10 cellular contexts compared by ENCODE assay signal in the genomic region with DNA sequence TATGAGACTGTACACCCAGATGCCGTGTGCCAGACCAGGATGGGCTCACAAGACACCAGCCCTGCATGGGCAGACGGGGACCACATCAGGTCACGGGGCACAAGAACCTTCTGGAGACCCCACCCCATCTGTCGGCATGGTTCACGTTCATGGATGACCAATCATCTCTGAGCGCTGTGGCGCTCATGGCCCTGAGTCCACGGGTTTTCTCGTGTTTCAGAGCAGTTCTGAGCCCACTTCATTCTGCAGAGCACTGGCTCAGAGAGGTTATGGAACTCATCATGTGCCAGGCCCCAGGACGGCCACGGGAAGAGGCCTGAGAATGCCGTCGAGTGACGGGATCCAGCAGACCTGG.
A peak's percentile ranks its signal among the peaks of the same experiment; 100 is the strongest.
DNase-seq lines count a peak whose midpoint lies in the region; ATAC-seq lines count a peak whose summit lies in the region.
"Had no signal": no experiment of that assay in that cellular context is flagged by ENCODE, and none has a peak within 500 bp of the region (broad histone marks: within the 10 kb centered on the region; RNA-seq: fewer than 3 reads in every experiment).

No MANE protein-coding gene starts in this region.

- H2AFZ ChIP-seq in neuronal stem cell (ENCODE audit: low read length) = peak overlapping the region; percentile 63

- peaks cover 6 to 54% of the 10 kb centered on the region in 2 donors for H3K36me3 ChIP-seq in duodenal mucosa (ENCODE audit: control insufficient read depth in 1 of 2, insufficient read depth in 2 of 2, low read length in 2 of 2)
- no peaks in the 10 kb centered on the region for H3K36me3 ChIP-seq in neuronal stem cell (replicated peaks in 1 of 2; ENCODE audit: control insufficient read depth in 2 of 2, insufficient read depth in 2 of 2, low read length in 2 of 2)
- no peaks in the 10 kb centered on the region for H3K36me3 ChIP-seq in urinary bladder (ENCODE audit: insufficient read depth)

- H3K9me3 ChIP-seq in duodenal mucosa (ENCODE audit: control insufficient read depth in 1 of 2, low read length in 2 of 2) (no peaks in the 10 kb centered on the region), neuronal stem cell (replicated peaks in 1 of 2; ENCODE audit: control insufficient read depth in 2 of 2, insufficient read depth in 1 of 2, low read depth in 1 of 2, low read length in 2 of 2) (no peaks in the 10 kb centered on the region)

- H3K4ac ChIP-seq in neuronal stem cell (ENCODE audit: low read length) = no peak overlapping the region

- peak overlapping the region; percentile 13 for H2AK5ac ChIP-seq in neuronal stem cell (ENCODE audit: low read depth, low read length)

- H3K14ac ChIP-seq in neuronal stem cell (ENCODE audit: low read length) = peak overlapping the region; percentile 61

- WGBS in neuronal stem cell (ENCODE audit: extremely low coverage in 2 of 2, insufficient read length in 2 of 2, insufficient replicate concordance in 1 of 2), 2 donors = no CpG with 5 or more reads among the region's 14 CpGs
- WGBS in urinary bladder = 58% methylated on average over 14 of the region's 14 CpGs

- H3K18ac ChIP-seq in neuronal stem cell (ENCODE audit: low read length) = peak overlapping the region; percentile 48

- H2BK15ac ChIP-seq in neuronal stem cell (ENCODE audit: low read length) = no peak overlapping the region

- H2BK5ac ChIP-seq in neuronal stem cell (ENCODE audit: low read length) = no peak overlapping the region

- H3K79me1 ChIP-seq in neuronal stem cell (ENCODE audit: low read depth, low read length) = peaks cover 2% of the 10 kb centered on the region

- H2BK12ac ChIP-seq in neuronal stem cell (ENCODE audit: low read length) = no peak overlapping the region

- no peak overlapping the region for H4K91ac ChIP-seq in neuronal stem cell (ENCODE audit: low read depth, low read length, poor library complexity)

- H2BK120ac ChIP-seq in neuronal stem cell (ENCODE audit: low read depth, low read length) = no peak overlapping the region

- H3K23ac ChIP-seq in neuronal stem cell (ENCODE audit: low read depth, low read length, poor library complexity) = no peak overlapping the region

- H3K4me2 ChIP-seq in neuronal stem cell (ENCODE audit: insufficient read depth, low read length, poor library complexity, severe bottlenecking) = no peak overlapping the region

- H4K8ac ChIP-seq in neuronal stem cell (ENCODE audit: low read depth, low read length) = no peak overlapping the region

- H3K4me3 ChIP-seq in duodenal mucosa (ENCODE audit: low read depth in 1 of 2, low read length in 2 of 2) (peak overlapping the region in 1 of 2 donors; percentile 1), neuronal stem cell (ENCODE audit: low read length in 2 of 2) (no peak overlapping the region), urinary bladder (ENCODE audit: low read depth, low read length) (no peak overlapping the region)

- intact Hi-C loops in Right ventricle myocardium inferior (cut with DNase I) (no loop called here), cardiac septum (cut with DNase I) (loop anchor here (5.0 kb wide), 2 partner anchors 35 to 80 kb away; no protein-coding TSS in a partner anchor)

- peak overlapping the region; percentile 61 for H3K27ac ChIP-seq in duodenal mucosa (ENCODE audit: low read depth, low read length)
- no peak overlapping the region for H3K27ac ChIP-seq in neuronal stem cell (replicated peaks; ENCODE audit: low read length)
- H3K27ac ChIP-seq in urinary bladder (ENCODE audit: low read depth) = peak overlapping the region; percentile 31

- no peak for ATAC-seq in Right ventricle myocardium inferior
- ATAC-seq in GM19328 (IDR thresholded peaks at IDR 0.05; ENCODE audit: unreplicated experiment) = no peak
- no peak for ATAC-seq in GM18517 (IDR thresholded peaks at IDR 0.05; ENCODE audit: unreplicated experiment)
- ATAC-seq: T-helper 17 cell had no signal

- peak overlapping the region in 1 of 2 donors; percentile 16 for H3K9ac ChIP-seq in duodenal mucosa (ENCODE audit: low read depth in 1 of 2, low read length in 2 of 2)
- H3K9ac ChIP-seq in neuronal stem cell (ENCODE audit: low read depth, low read length, poor library complexity) = no peak overlapping the region

- H3K4me1 ChIP-seq in duodenal mucosa (ENCODE audit: control insufficient read depth in 1 of 2, insufficient read depth in 2 of 2, low read length in 2 of 2) (peaks cover 56 to 63% of the 10 kb centered on the region in 2 donors), neuronal stem cell (ENCODE audit: control insufficient read depth in 2 of 2, insufficient read depth in 1 of 2, low read depth in 1 of 2, low read length in 2 of 2) (peaks cover 0 to 5% of the 10 kb centered on the region in 2 donors), urinary bladder (ENCODE audit: insufficient read depth) (peaks cover 3% of the 10 kb centered on the region)

- no peaks in the 10 kb centered on the region for H3K27me3 ChIP-seq in duodenal mucosa (ENCODE audit: control insufficient read depth in 1 of 2, insufficient read depth in 2 of 2, low read length in 2 of 2)
- peaks cover 0 to 99% (median 11%) of the 10 kb centered on the region in 3 experiments for H3K27me3 ChIP-seq in neuronal stem cell (ENCODE audit: control insufficient read depth in 3 of 3, insufficient read depth in 3 of 3, low read depth in 1 of 3, low read length in 3 of 3)

- DNase-seq in Right ventricle myocardium inferior (ENCODE audit: missing footprints) (peak; percentile 62), cardiac septum (ENCODE audit: low spot score) (no peak), neuronal stem cell (ENCODE audit: low spot score) (no peak), NCI-H226 (no peak)
- DNase-seq: 8988T, T-helper 17 cell had no signal
